ENCODE assay signal across 8 cellular contexts in the genomic region with DNA sequence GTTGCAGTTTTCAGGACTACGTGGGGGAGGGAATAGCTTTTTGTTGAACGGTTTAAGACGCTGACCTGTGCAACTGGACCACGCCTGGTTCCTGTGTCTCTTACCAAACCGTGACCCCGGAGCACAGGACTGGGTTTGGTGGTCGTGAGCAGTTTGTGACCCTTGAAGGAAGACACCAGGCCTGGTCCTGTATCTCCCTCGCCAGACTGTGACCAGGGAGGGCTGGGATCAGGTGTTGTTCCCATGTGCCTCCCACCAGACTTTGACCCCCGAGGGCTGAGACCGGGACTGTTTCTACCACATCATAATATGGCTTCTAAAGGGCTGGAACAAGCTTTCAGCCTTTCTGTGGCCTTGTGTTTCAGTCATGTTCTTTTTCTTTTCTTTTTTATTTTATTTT. TPM values are rescaled to one million over a fixed set of nuclear protein-coding genes. Genes with fewer than 3 reads are reported as not detected.
DNase-seq lines count a peak whose midpoint lies in the region; ATAC-seq and TF ChIP-seq lines count a peak whose summit lies in the region.

No MANE protein-coding gene starts in this region.

- H3K9ac ChIP-seq in SK-N-MC (ENCODE audit: insufficient read length) (peak overlapping the region; percentile 75), rectal smooth muscle tissue (ENCODE audit: low read length) (no peak overlapping the region)

- H3K27ac ChIP-seq in SK-N-MC (no peak overlapping the region), rectal smooth muscle tissue (ENCODE audit: low read depth, low read length) (peak overlapping the region; percentile 72)

- TF ChIP-seq CTCF in GM12865 (IDR thresholded peaks at IDR 0.05; ENCODE audit: insufficient read depth, low read depth, low read length, missing control alignments) (no peak), fibroblast of villous mesenchyme (IDR thresholded peaks at IDR 0.05; ENCODE audit: insufficient read depth, low read depth, low read length) (no peak)

- no peaks in the 10 kb centered on the region for H3K27me3 ChIP-seq in rectal smooth muscle tissue (ENCODE audit: control insufficient read depth, insufficient read depth, low read length)

- no peaks in the 10 kb centered on the region for H3K9me3 ChIP-seq in SK-N-MC (ENCODE audit: low read depth, low read length)

- no peak for ATAC-seq in HG02798 (IDR thresholded peaks at IDR 0.05; ENCODE audit: poor library complexity, unreplicated experiment)
- no peak for ATAC-seq in GM21528 (IDR thresholded peaks at IDR 0.05; ENCODE audit: low FRiP score, unreplicated experiment)
- ATAC-seq in GM19035 (IDR thresholded peaks at IDR 0.05; ENCODE audit: unreplicated experiment) = no peak

- H3K4me3 ChIP-seq in GM12865 (ENCODE audit: low read depth, low read length) (peak overlapping the region; percentile 82), SK-N-MC (peak overlapping the region; percentile 86), fibroblast of villous mesenchyme (ENCODE audit: low read depth, low read length) (peak overlapping the region; percentile 72), rectal smooth muscle tissue (ENCODE audit: low read length) (peak overlapping the region; percentile 59)

- DNase-seq in GM12865 (ENCODE audit: low read depth) = no peak
- DNase-seq in SK-N-MC (ENCODE audit: low read depth, low spot score) = no peak
- no peak for DNase-seq in fibroblast of villous mesenchyme (ENCODE audit: low read depth)
- DNase-seq in superior temporal gyrus (ENCODE audit: extremely low spot score) = no peak

- H3K4me1 ChIP-seq in rectal smooth muscle tissue (ENCODE audit: control insufficient read depth, insufficient read depth, low read length) = no peaks in the 10 kb centered on the region

- H3K36me3 ChIP-seq in SK-N-MC (ENCODE audit: insufficient read depth, low read length) (peaks cover 23% of the 10 kb centered on the region), rectal smooth muscle tissue (ENCODE audit: control insufficient read depth, insufficient read depth, low read length) (no peaks in the 10 kb centered on the region)

RNA-seq across cellular contexts. Expression of a gene that starts 0.7 kb away (rescaled TPM):
- total RNA-seq in fibroblast of villous mesenchyme = 126 and 200 TPM in 2 replicates

RNA-seq across cellular contexts. Expression of a gene that starts 13.5 kb away (rescaled TPM):
- total RNA-seq in fibroblast of villous mesenchyme = 6.5 and 8.4 TPM in 2 replicates

RNA-seq across cellular contexts. Expression of a gene that starts 17.2 kb away (rescaled TPM):
- total RNA-seq in fibroblast of villous mesenchyme = 7.8 and 12.2 TPM in 2 replicates

RNA-seq across cellular contexts. Expression of a gene that starts 46.3 kb away (rescaled TPM):
- total RNA-seq in fibroblast of villous mesenchyme = 53.5 and 74.4 TPM in 2 replicates

RNA-seq across cellular contexts. Expression of a gene that starts 52.0 kb away (rescaled TPM):
- total RNA-seq in fibroblast of villous mesenchyme = 121 and 348 TPM in 2 replicates
